15 cellular contexts compared by ENCODE assay signal in the genomic region with DNA sequence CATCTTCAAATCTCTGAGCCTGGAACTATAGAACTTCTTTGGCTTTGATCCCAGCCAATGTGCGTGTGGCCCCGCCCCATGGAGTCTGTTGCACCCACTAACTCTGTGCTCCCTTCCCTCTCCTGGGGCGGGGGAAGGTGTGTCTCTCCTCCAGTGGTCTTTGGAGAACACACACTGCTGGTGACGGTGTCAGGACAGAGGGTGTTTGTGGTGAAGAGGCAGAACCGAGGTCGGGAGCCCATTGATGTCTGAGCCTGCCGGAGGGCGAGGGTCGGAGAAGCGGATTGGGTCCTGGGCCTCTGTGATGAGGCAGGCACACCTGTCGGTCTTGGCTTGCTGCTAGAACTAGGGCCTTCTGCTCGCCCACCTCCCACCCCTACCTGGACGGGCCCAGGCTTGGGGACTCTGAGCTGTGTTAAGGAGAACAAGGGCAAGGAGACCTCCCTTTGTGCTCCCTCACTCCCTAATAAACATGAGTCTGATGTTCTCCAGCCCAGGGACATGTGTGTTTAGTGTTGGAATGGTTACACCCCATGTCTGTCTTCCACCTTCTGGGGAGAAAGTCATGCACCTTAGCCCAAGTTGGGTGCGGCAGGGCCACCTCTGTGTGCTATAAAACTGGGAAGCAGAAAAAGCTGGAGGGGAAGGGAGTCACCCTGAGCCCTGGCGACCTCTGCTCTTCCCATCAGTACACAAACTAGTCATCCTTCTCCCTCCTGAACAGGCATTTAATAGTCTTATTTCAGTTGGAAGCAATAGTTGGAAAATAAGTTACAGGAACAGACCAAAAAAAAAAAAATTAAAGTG. TPM values are rescaled to one million over a fixed set of nuclear protein-coding genes. Genes with fewer than 3 reads are reported as not detected.
DNase-seq lines count a peak whose midpoint lies in the region; ATAC-seq and TF ChIP-seq lines count a peak whose summit lies in the region.
"Had no signal": no experiment of that assay in that cellular context is flagged by ENCODE, and none has a peak within 500 bp of the region (broad histone marks: within the 10 kb centered on the region; RNA-seq: fewer than 3 reads in every experiment).

No MANE protein-coding gene starts in this region.

- H4K20me1 ChIP-seq in Karpas-422 (ENCODE audit: insufficient read depth, low read depth, low read length) = peaks cover 12% of the 10 kb centered on the region; the same call in 1 of the 2 replicates

- peak overlapping the region in 2 of 7 donors; percentile 44 to 77 for H3K4me3 Mint-ChIP-seq in CD8-positive, alpha-beta memory T cell
- H3K4me3 Mint-ChIP-seq in stimulated activated memory B cell treated with anti-CD40 and anti-IgM and Interleukin-4, amounts not matched to agents 10 μg/mL and 1 μg/mL and 100 μg/mL, for 72 hours = no peak overlapping the region
- H3K4me3 Mint-ChIP-seq: central memory CD8-positive, alpha-beta T cell; memory B cell had no signal

- no peaks in the 10 kb centered on the region for H3K9me3 ChIP-seq in CD8-positive, alpha-beta memory T cell (ENCODE audit: low read length)
- no peaks in the 10 kb centered on the region for H3K9me3 ChIP-seq in Karpas-422 (ENCODE audit: low read length)
- no peaks in the 10 kb centered on the region for H3K9me3 ChIP-seq in neutrophil
- H3K9me3 ChIP-seq: psoas muscle had no signal

- POLR2A ChIA-PET in CD8-positive, alpha-beta memory T cell (lab: Charles Lee) = interaction anchor here (1.0 kb wide), 1 partner anchor 9 kb away, joined by 3 read pairs; no protein-coding TSS in a partner anchor

- H3K27me3 ChIP-seq in CD8-positive, alpha-beta memory T cell (ENCODE audit: insufficient read depth, low read length, poor library complexity, severe bottlenecking) = no peaks in the 10 kb centered on the region
- H3K27me3 ChIP-seq in Karpas-422 (ENCODE audit: low read length) = no peaks in the 10 kb centered on the region
- no peaks in the 10 kb centered on the region for H3K27me3 ChIP-seq in neutrophil

- TF ChIP-seq CTCF in neutrophil (IDR thresholded peaks at IDR 0.05) = no peak

- no peak overlapping the region for H2AFZ ChIP-seq in Karpas-422 (ENCODE audit: low read length)

- peaks cover 51% of the 10 kb centered on the region for H3K4me1 ChIP-seq in CD8-positive, alpha-beta memory T cell (ENCODE audit: insufficient read depth, low read length)
- peaks cover 44% of the 10 kb centered on the region for H3K4me1 ChIP-seq in Karpas-422 (ENCODE audit: low read length)
- H3K4me1 ChIP-seq in neutrophil (ENCODE audit: control insufficient read depth in 1 of 2, insufficient read depth in 1 of 2, low read depth in 1 of 2, low read length in 1 of 2) = peaks cover 89 to 90% of the 10 kb centered on the region in 2 experiments

- H3K36me3 Mint-ChIP-seq in CD8-positive, alpha-beta memory T cell = peaks cover 0 to 72% (median 13%) of the 10 kb centered on the region in 3 donors
- peaks cover 30% of the 10 kb centered on the region for H3K36me3 Mint-ChIP-seq in stimulated activated memory B cell treated with anti-CD40 and anti-IgM and Interleukin-4, amounts not matched to agents 10 μg/mL and 1 μg/mL and 100 μg/mL, for 72 hours

- H3K79me2 ChIP-seq in Karpas-422 (ENCODE audit: low read length) = peaks cover 41% of the 10 kb centered on the region

- H3K27ac Mint-ChIP-seq in CD8-positive, alpha-beta memory T cell = peak overlapping the region in 6 of 8 donors; percentile 6 to 82 (median 40)
- no peak overlapping the region for H3K27ac Mint-ChIP-seq in stimulated activated memory B cell treated with anti-CD40 and anti-IgM and Interleukin-4, amounts not matched to agents 10 μg/mL and 1 μg/mL and 100 μg/mL, for 72 hours
- H3K27ac Mint-ChIP-seq: memory B cell had no signal

- peaks cover 13% of the 10 kb centered on the region for H3K36me3 ChIP-seq in CD8-positive, alpha-beta memory T cell (ENCODE audit: insufficient read depth, low read length)
- H3K36me3 ChIP-seq in Karpas-422 (ENCODE audit: insufficient read depth, low read length) = peaks cover 9% of the 10 kb centered on the region
- peaks cover 68% of the 10 kb centered on the region for H3K36me3 ChIP-seq in neutrophil

- H3K27ac ChIP-seq in CD8-positive, alpha-beta memory T cell (ENCODE audit: low read depth, low read length) = no peak overlapping the region
- H3K27ac ChIP-seq in Karpas-422 (ENCODE audit: low read length) (no peak overlapping the region), angular gyrus (ENCODE audit: low read depth, low read length) (peak overlapping the region; percentile 2), neutrophil (peak overlapping the region; percentile 86)
- H3K27ac ChIP-seq: psoas muscle, WERI-Rb-1 had no signal

- H3K4me3 ChIP-seq in CD8-positive, alpha-beta memory T cell (ENCODE audit: low read length) = no peak overlapping the region
- no peak overlapping the region for H3K4me3 ChIP-seq in Karpas-422 (ENCODE audit: low read length)
- H3K4me3 ChIP-seq in neutrophil (ENCODE audit: low read depth in 1 of 2, low read length in 1 of 2) = peak overlapping the region; percentile 50 to 99
- H3K4me3 ChIP-seq: psoas muscle had no signal

- H3K9me2 ChIP-seq in Karpas-422 (replicated peaks; ENCODE audit: insufficient read depth, low read length) = no peaks in the 10 kb centered on the region

- no peak for DNase-seq in CD8-positive, alpha-beta memory T cell
- peak; percentile 49 for DNase-seq in Karpas-422
- DNase-seq in activated CD4-positive, CD25-positive, alpha-beta regulatory T cell treated with anti-CD3 and anti-CD28 coated beads, Interleukin-2, amount 50 U/mL, for 72 hours = no peak
- DNase-seq: NCI-H1048; NCI-H446 treated with DMSO at 0.1 percent for 48 hours; psoas muscle; SHP77 treated with DMSO at 0.1 percent for 48 hours; stimulated activated CD4-positive, alpha-beta T cell treated with anti-CD3 and anti-CD28 coated beads, Interleukin-2, amount 100 ng/mL, for 48 hours; WERI-Rb-1 had no signal

- peaks cover 42 to 77% (median 64%) of the 10 kb centered on the region in 3 donors for H3K4me1 Mint-ChIP-seq in CD8-positive, alpha-beta memory T cell
- peaks cover 61% of the 10 kb centered on the region for H3K4me1 Mint-ChIP-seq in stimulated activated memory B cell treated with anti-CD40 and anti-IgM and Interleukin-4, amounts not matched to agents 10 μg/mL and 1 μg/mL and 100 μg/mL, for 72 hours

- H3K4me2 ChIP-seq in Karpas-422 (ENCODE audit: low read depth, low read length, poor library complexity, severe bottlenecking) = no peak overlapping the region

- no peak overlapping the region for H3K9ac ChIP-seq in Karpas-422 (ENCODE audit: low read length)

- no peak for ATAC-seq in esophagus mucosa
- no peak for ATAC-seq in stimulated activated memory B cell treated with anti-CD40 and anti-IgM and Interleukin-4, amounts not matched to agents 10 μg/mL and 1 μg/mL and 100 μg/mL, for 72 hours
- ATAC-seq: psoas muscle had no signal

- no peaks in the 10 kb centered on the region for H3K27me3 Mint-ChIP-seq in CD8-positive, alpha-beta memory T cell
- no peaks in the 10 kb centered on the region for H3K27me3 Mint-ChIP-seq in stimulated activated memory B cell treated with anti-CD40 and anti-IgM and Interleukin-4, amounts not matched to agents 10 μg/mL and 1 μg/mL and 100 μg/mL, for 72 hours
- H3K27me3 Mint-ChIP-seq: central memory CD8-positive, alpha-beta T cell; memory B cell had no signal

- H3K9me3 Mint-ChIP-seq in CD8-positive, alpha-beta memory T cell = no peaks in the 10 kb centered on the region
- no peaks in the 10 kb centered on the region for H3K9me3 Mint-ChIP-seq in stimulated activated memory B cell treated with anti-CD40 and anti-IgM and Interleukin-4, amounts not matched to agents 10 μg/mL and 1 μg/mL and 100 μg/mL, for 72 hours
- H3K9me3 Mint-ChIP-seq: central memory CD8-positive, alpha-beta T cell; memory B cell had no signal

- CTCF ChIA-PET in CD8-positive, alpha-beta memory T cell (lab: Charles Lee) = interaction anchor here (6.1 kb wide), 1 partner anchor 13 kb away, joined by 22 read pairs; the partner anchor contains the start of gene GAL3ST4

RNA-seq across cellular contexts. Expression of gene TRAPPC14, which starts 4.6 kb away (rescaled TPM):
- total RNA-seq in CD8-positive, alpha-beta memory T cell = 10 to 100 TPM; 30.5 to 33.2 TPM
- polyA plus RNA-seq in CD8-positive, alpha-beta memory T cell = 3.4 TPM
- total RNA-seq in Karpas-422 (2014; rRNA removed; shearing (Covaris generic); ENCODE audit: low replicate concordance) = 15.8 and 23.3 TPM in 2 replicates
- 16.3 TPM for total RNA-seq in esophagus mucosa

RNA-seq across cellular contexts. Expression of gene LAMTOR4, which starts 5.2 kb away (rescaled TPM):
- total RNA-seq in CD8-positive, alpha-beta memory T cell = 100 to 1,000 TPM; 125 to 130 TPM
- polyA plus RNA-seq in CD8-positive, alpha-beta memory T cell = 386 TPM
- 171 and 292 TPM in 2 replicates for total RNA-seq in Karpas-422 (2014; rRNA removed; shearing (Covaris generic); ENCODE audit: low replicate concordance)
- 71.1 TPM for total RNA-seq in esophagus mucosa

RNA-seq across cellular contexts. Expression of gene GAL3ST4, which starts 14.5 kb away (rescaled TPM):
- total RNA-seq in CD8-positive, alpha-beta memory T cell = 1 to 10 TPM; 1.0 to 1.6 TPM
- 0.52 TPM for polyA plus RNA-seq in CD8-positive, alpha-beta memory T cell
- total RNA-seq in Karpas-422 (2014; rRNA removed; shearing (Covaris generic); ENCODE audit: low replicate concordance) = 0.11 TPM in 1 of 2 replicates, not detected in the other
- 5.6 TPM for total RNA-seq in esophagus mucosa

RNA-seq across cellular contexts. Expression of gene GPC2, which starts 23.3 kb away (rescaled TPM):
- total RNA-seq in CD8-positive, alpha-beta memory T cell = 1 to 10 TPM; 1.6 to 2.1 TPM
- polyA plus RNA-seq in CD8-positive, alpha-beta memory T cell = not detected
- total RNA-seq in Karpas-422 (2014; rRNA removed; shearing (Covaris generic); ENCODE audit: low replicate concordance) = 1.9 and 5.3 TPM in 2 replicates
- 0.20 TPM for total RNA-seq in esophagus mucosa

RNA-seq across cellular contexts. Expression of gene STAG3, which starts 23.8 kb away (rescaled TPM):
- total RNA-seq in CD8-positive, alpha-beta memory T cell = 1 to 10 TPM; 5.0 to 5.1 TPM
- 1.5 TPM for polyA plus RNA-seq in CD8-positive, alpha-beta memory T cell
- 8.1 and 22.1 TPM in 2 replicates for total RNA-seq in Karpas-422 (2014; rRNA removed; shearing (Covaris generic); ENCODE audit: low replicate concordance)
- 0.48 TPM for total RNA-seq in esophagus mucosa

Comparison
In these comparisons a context has a peak if more than half of its experiments do, and no peak if none do; other contexts are left out.
1. H3K27ac ChIP-seq: peak in angular gyrus (single experiment) and neutrophil (single experiment); none in CD8-positive, alpha-beta memory T cell (single experiment) and Karpas-422 (single experiment).
2. H3K4me3 ChIP-seq: peak in neutrophil (2 of 2); none in CD8-positive, alpha-beta memory T cell (single experiment) and Karpas-422 (single experiment).